8 cellular contexts compared by ENCODE assay signal in the genomic region with DNA sequence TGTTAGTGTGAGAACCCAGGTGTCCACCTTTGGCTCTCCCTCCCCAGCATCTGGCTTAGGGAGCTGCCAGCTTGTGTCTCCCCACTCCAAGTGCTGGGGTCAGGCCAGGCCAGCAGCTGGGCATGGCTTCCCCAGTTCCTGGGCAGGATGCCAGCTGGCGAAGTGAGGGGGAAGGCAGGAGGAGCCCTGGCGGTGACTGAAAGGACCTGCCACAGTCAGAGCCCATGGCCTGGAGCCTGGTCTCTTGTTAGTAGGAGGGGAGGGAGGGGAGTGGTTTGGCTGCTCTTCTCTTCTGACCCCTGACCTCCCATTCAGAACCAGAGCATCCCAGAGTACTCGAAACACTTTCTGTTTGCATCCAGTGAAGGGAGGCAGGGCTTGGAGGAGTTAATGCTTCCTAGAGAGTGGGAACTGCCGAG. TPM values are rescaled to one million over a fixed set of nuclear protein-coding genes. Genes with fewer than 3 reads are reported as not detected.
DNase-seq lines count a peak whose midpoint lies in the region; ATAC-seq and TF ChIP-seq lines count a peak whose summit lies in the region.

No MANE protein-coding gene starts in this region.

- no peaks in the 10 kb centered on the region for H3K9me3 Mint-ChIP-seq in activated CD8-positive, alpha-beta T cell treated with anti-CD3 and anti-CD28 coated beads for 36 hours
- no peaks in the 10 kb centered on the region for H3K9me3 Mint-ChIP-seq in activated CD8-positive, alpha-beta T cell treated with anti-CD3 and anti-CD28 coated beads, Interleukin-2, amount 10 ng/mL, durations not matched to agents 7 days and 5 days (ENCODE audit: insufficient read depth)

- CTCF ChIA-PET in activated CD8-positive, alpha-beta T cell treated with anti-CD3 and anti-CD28 coated beads for 36 hours (lab: Charles Lee): interaction anchor here (1.0 to 1.1 kb wide), 3 partner anchors 18 to 152 kb away, joined by 3 to 4 read pairs (median 3); no protein-coding TSS in a partner anchor
- CTCF ChIA-PET in activated CD8-positive, alpha-beta T cell treated with anti-CD3 and anti-CD28 coated beads, Interleukin-2, amount 10 ng/mL, durations not matched to agents 7 days and 5 days (lab: Charles Lee): interaction anchor here (1.0 to 1.2 kb wide), 2 partner anchors 26 to 100 kb away, joined by 3 to 6 read pairs; no protein-coding TSS in a partner anchor

- no peak for TF ChIP-seq CTCF in activated CD8-positive, alpha-beta T cell treated with anti-CD3 and anti-CD28 coated beads for 36 hours (IDR thresholded peaks at IDR 0.05)
- peak; percentile 23 to 68 (median 41) for TF ChIP-seq CTCF in esophagus muscularis mucosa (IDR thresholded peaks at IDR 0.05)
- peak; percentile 46 to 83 (median 50) for TF ChIP-seq CTCF in transverse colon (IDR thresholded peaks at IDR 0.05)

- no peak overlapping the region for H3K4me3 Mint-ChIP-seq in activated CD8-positive, alpha-beta T cell treated with anti-CD3 and anti-CD28 coated beads for 36 hours
- H3K4me3 Mint-ChIP-seq in activated CD8-positive, alpha-beta T cell treated with anti-CD3 and anti-CD28 coated beads, Interleukin-2, amount 10 ng/mL, durations not matched to agents 7 days and 5 days: no peak overlapping the region

- TF ChIP-seq POLR2A in esophagus muscularis mucosa (IDR thresholded peaks at IDR 0.05; ENCODE audit: low read depth): no peak
- TF ChIP-seq POLR2A in transverse colon (IDR thresholded peaks at IDR 0.05): no peak

- DNase-seq in activated CD8-positive, alpha-beta T cell treated with anti-CD3 and anti-CD28 coated beads for 36 hours: peak; percentile 62
- DNase-seq in activated CD8-positive, alpha-beta T cell treated with anti-CD3 and anti-CD28 coated beads, Interleukin-2, amount 10 ng/mL, durations not matched to agents 7 days and 5 days: no peak
- DNase-seq in NCI-H345 (lab: John Stamatoyannopoulos, UW): peak; percentile 87
- DNase-seq in activated T-cell treated with anti-CD3 and anti-CD28 coated beads, Interleukin-2, amount 50 U/mL, for 1 hour: peak; percentile 40
- DNase-seq in esophagus muscularis mucosa (ENCODE audit: extremely low spot score): peak; percentile 96
- peak; percentile 96 for DNase-seq in transverse colon
- DNase-seq in NAMALWA (ENCODE audit: low spot score): no peak

- peaks cover 36% of the 10 kb centered on the region for H3K36me3 Mint-ChIP-seq in activated CD8-positive, alpha-beta T cell treated with anti-CD3 and anti-CD28 coated beads for 36 hours (ENCODE audit: low read depth)
- H3K36me3 Mint-ChIP-seq in activated CD8-positive, alpha-beta T cell treated with anti-CD3 and anti-CD28 coated beads, Interleukin-2, amount 10 ng/mL, durations not matched to agents 7 days and 5 days (ENCODE audit: low read depth): peaks cover 36% of the 10 kb centered on the region

- H3K27me3 Mint-ChIP-seq in activated CD8-positive, alpha-beta T cell treated with anti-CD3 and anti-CD28 coated beads for 36 hours: no peaks in the 10 kb centered on the region
- H3K27me3 Mint-ChIP-seq in activated CD8-positive, alpha-beta T cell treated with anti-CD3 and anti-CD28 coated beads, Interleukin-2, amount 10 ng/mL, durations not matched to agents 7 days and 5 days (ENCODE audit: low read depth): no peaks in the 10 kb centered on the region

- intact Hi-C loops in activated CD8-positive, alpha-beta T cell treated with anti-CD3 and anti-CD28 coated beads for 36 hours (cut with micrococcal nuclease): loop anchor here (5.0 kb wide), 1 partner anchor 47 kb away; no protein-coding TSS in a partner anchor
- intact Hi-C loops in esophagus muscularis mucosa (cut with DNase I): no loop called here
- intact Hi-C loops in transverse colon (cut with DNase I; ENCODE audit: low total_unique reads): no loop called here

- H3K4me3 ChIP-seq in esophagus muscularis mucosa (peak overlapping the region; percentile 27 to 93 (median 86)), mucosa of rectum (ENCODE audit: low read length in 2 of 2) (peak overlapping the region; percentile 84 to 88), transverse colon (no peak overlapping the region)

- ATAC-seq in activated CD8-positive, alpha-beta T cell treated with anti-CD3 and anti-CD28 coated beads for 36 hours: no peak
- ATAC-seq in activated CD8-positive, alpha-beta T cell treated with anti-CD3 and anti-CD28 coated beads, Interleukin-2, amount 10 ng/mL, durations not matched to agents 7 days and 5 days: no peak

- in situ Hi-C loops in transverse colon (cut with MboI; ENCODE audit: low pct_ligation_motif_present in 1 of 4, low pct_unique_long_range_greater_than_20kb in 1 of 4, low sequenced_read_pairs in 3 of 4): no loop called here

- H3K27me3 ChIP-seq in esophagus muscularis mucosa (no peaks in the 10 kb centered on the region), mucosa of rectum (ENCODE audit: control insufficient read depth in 2 of 2, insufficient read depth in 2 of 2, low read length in 2 of 2) (no peaks in the 10 kb centered on the region), transverse colon (no peaks in the 10 kb centered on the region)

- H3K36me3 ChIP-seq in esophagus muscularis mucosa (peaks cover 7 to 35% (median 22%) of the 10 kb centered on the region in 4 donors), mucosa of rectum (ENCODE audit: control insufficient read depth in 2 of 2, insufficient read depth in 2 of 2, low read length in 2 of 2) (peaks cover 16 to 29% of the 10 kb centered on the region in 2 donors), transverse colon (peaks cover 0 to 12% (median 4%) of the 10 kb centered on the region in 4 donors)

- peak overlapping the region; percentile 90 to 96 (median 94) for H3K27ac ChIP-seq in esophagus muscularis mucosa (replicated peaks in 1 of 4)
- H3K27ac ChIP-seq in mucosa of rectum (ENCODE audit: low read depth in 2 of 2, low read length in 2 of 2): peak overlapping the region; percentile 91 to 96
- H3K27ac ChIP-seq in transverse colon: peak overlapping the region; percentile 93 to 99 (median 96)

- TF ChIP-seq EP300 in esophagus muscularis mucosa (IDR thresholded peaks at IDR 0.05): no peak
- no peak for TF ChIP-seq EP300 in transverse colon (IDR thresholded peaks at IDR 0.05; ENCODE audit: low read depth)

- H3K9me3 ChIP-seq in esophagus muscularis mucosa: no peaks in the 10 kb centered on the region
- no peaks in the 10 kb centered on the region for H3K9me3 ChIP-seq in mucosa of rectum (ENCODE audit: control insufficient read depth in 2 of 2, low read length in 2 of 2)
- H3K9me3 ChIP-seq in transverse colon: no peaks in the 10 kb centered on the region

- H3K9ac ChIP-seq in mucosa of rectum (ENCODE audit: low read depth in 1 of 2, low read length in 2 of 2): peak overlapping the region; percentile 70 to 82

- 2% methylated on average over 4 of the region's 4 CpGs for WGBS in esophagus muscularis mucosa
- 16% methylated on average over 3 of the region's 4 CpGs; no CpG with 5 or more reads in 1 of the 2 donors for WGBS in transverse colon (ENCODE audit: low coverage in 1 of 2), 2 donors

- H3K4me1 Mint-ChIP-seq in activated CD8-positive, alpha-beta T cell treated with anti-CD3 and anti-CD28 coated beads for 36 hours (ENCODE audit: low read depth): peaks cover 10% of the 10 kb centered on the region
- peaks cover 8% of the 10 kb centered on the region for H3K4me1 Mint-ChIP-seq in activated CD8-positive, alpha-beta T cell treated with anti-CD3 and anti-CD28 coated beads, Interleukin-2, amount 10 ng/mL, durations not matched to agents 7 days and 5 days (ENCODE audit: low read depth)

- no peak overlapping the region for H3K27ac Mint-ChIP-seq in activated CD8-positive, alpha-beta T cell treated with anti-CD3 and anti-CD28 coated beads for 36 hours
- no peak overlapping the region for H3K27ac Mint-ChIP-seq in activated CD8-positive, alpha-beta T cell treated with anti-CD3 and anti-CD28 coated beads, Interleukin-2, amount 10 ng/mL, durations not matched to agents 7 days and 5 days

- POLR2A ChIA-PET in activated CD8-positive, alpha-beta T cell treated with anti-CD3 and anti-CD28 coated beads for 36 hours (lab: Charles Lee): interaction anchor here (1.0 to 1.8 kb wide), 3 partner anchors 9 to 101 kb away, joined by 3 to 9 read pairs (median 5); no protein-coding TSS in a partner anchor
- POLR2A ChIA-PET in activated CD8-positive, alpha-beta T cell treated with anti-CD3 and anti-CD28 coated beads, Interleukin-2, amount 10 ng/mL, durations not matched to agents 7 days and 5 days (lab: Charles Lee): interaction anchor here (1.1 kb wide), 1 partner anchor 13 kb away, joined by 3 read pairs; no protein-coding TSS in a partner anchor

- peaks cover 44 to 60% (median 55%) of the 10 kb centered on the region in 4 donors for H3K4me1 ChIP-seq in esophagus muscularis mucosa
- peaks cover 38 to 43% of the 10 kb centered on the region in 2 donors for H3K4me1 ChIP-seq in mucosa of rectum (ENCODE audit: control insufficient read depth in 2 of 2, insufficient read depth in 2 of 2, low read length in 2 of 2)
- H3K4me1 ChIP-seq in transverse colon: peaks cover 31 to 45% (median 42%) of the 10 kb centered on the region in 4 donors

RNA-seq across cellular contexts. Expression of gene CHD3, which starts 0.6 kb away (rescaled TPM):
- total RNA-seq in activated CD8-positive, alpha-beta T cell treated with anti-CD3 and anti-CD28 coated beads for 36 hours: 100 to 1,000 TPM; 130 to 139 TPM
- 100 to 1,000 TPM; 125 to 129 TPM for total RNA-seq in activated CD8-positive, alpha-beta T cell treated with anti-CD3 and anti-CD28 coated beads, Interleukin-2, amount 10 ng/mL, durations not matched to agents 7 days and 5 days
- 100 to 1,000 TPM in 3 of 4 donors, 10 to 100 TPM in 1; 82.7 to 139 (median 111) TPM for total RNA-seq in esophagus muscularis mucosa
- 10 to 100 TPM; 53.0 to 71.6 (median 62.0) TPM for total RNA-seq in transverse colon

RNA-seq across cellular contexts. Expression of gene RNF227, which starts 26.9 kb away (rescaled TPM):
- total RNA-seq in activated CD8-positive, alpha-beta T cell treated with anti-CD3 and anti-CD28 coated beads for 36 hours: 1 to 10 TPM; 5.1 to 5.2 TPM
- total RNA-seq in activated CD8-positive, alpha-beta T cell treated with anti-CD3 and anti-CD28 coated beads, Interleukin-2, amount 10 ng/mL, durations not matched to agents 7 days and 5 days: 1 to 10 TPM; 4.2 TPM
- total RNA-seq in esophagus muscularis mucosa (10 to 100 TPM in 1 of 4 donors, 1 to 10 TPM in 3; 2.1 to 29.2 (median 5.7) TPM), transverse colon (1 to 10 TPM in 2 of 4 donors, under 1 TPM in 1, not detected in 1; 0.75 to 3.4 (median 2.7) TPM)

RNA-seq across cellular contexts. Expression of gene CYB5D1, which starts 31.4 kb away (rescaled TPM):
- 10 to 100 TPM; 13.5 to 16.2 TPM for total RNA-seq in activated CD8-positive, alpha-beta T cell treated with anti-CD3 and anti-CD28 coated beads for 36 hours
- 10 to 100 TPM in 1 of 2 experiments, 1 to 10 TPM in 1; 9.8 to 11.2 TPM for total RNA-seq in activated CD8-positive, alpha-beta T cell treated with anti-CD3 and anti-CD28 coated beads, Interleukin-2, amount 10 ng/mL, durations not matched to agents 7 days and 5 days
- 10 to 100 TPM; 11.6 to 14.9 (median 12.0) TPM for total RNA-seq in esophagus muscularis mucosa
- total RNA-seq in transverse colon: 10 to 100 TPM in 1 of 4 donors, 1 to 10 TPM in 2, not detected in 1; 4.9 to 50.4 (median 9.6) TPM

RNA-seq across cellular contexts. Expression of gene NAA38, which starts 31.8 kb away (rescaled TPM):
- total RNA-seq in activated CD8-positive, alpha-beta T cell treated with anti-CD3 and anti-CD28 coated beads for 36 hours: 10 to 100 TPM; 72.8 to 77.2 TPM
- total RNA-seq in activated CD8-positive, alpha-beta T cell treated with anti-CD3 and anti-CD28 coated beads, Interleukin-2, amount 10 ng/mL, durations not matched to agents 7 days and 5 days: 10 to 100 TPM; 92.7 to 93.1 TPM
- total RNA-seq in esophagus muscularis mucosa (100 to 1,000 TPM in 2 of 4 donors, 10 to 100 TPM in 2; 61.4 to 110 (median 102) TPM), transverse colon (10 to 100 TPM; 59.8 to 95.3 (median 86.5) TPM)

RNA-seq across cellular contexts. Expression of gene TMEM88, which starts 34.3 kb away (rescaled TPM):
- 1 to 10 TPM; 2.4 to 2.9 TPM for total RNA-seq in activated CD8-positive, alpha-beta T cell treated with anti-CD3 and anti-CD28 coated beads for 36 hours
- total RNA-seq in activated CD8-positive, alpha-beta T cell treated with anti-CD3 and anti-CD28 coated beads, Interleukin-2, amount 10 ng/mL, durations not matched to agents 7 days and 5 days: 1 to 10 TPM in 1 of 2 experiments, under 1 TPM in 1; 0.87 to 1.2 TPM
- total RNA-seq in esophagus muscularis mucosa (10 to 100 TPM; 13.3 to 45.9 (median 42.5) TPM), transverse colon (10 to 100 TPM in 1 of 4 donors, 1 to 10 TPM in 3; 2.4 to 13.1 (median 6.8) TPM)

Comparison
In these comparisons a context has a peak if more than half of its experiments do, and no peak if none do; other contexts are left out.
1. DNase-seq: peak in activated CD8-positive, alpha-beta T cell treated with anti-CD3 and anti-CD28 coated beads for 36 hours (single experiment), NCI-H345 (single experiment), activated T-cell treated with anti-CD3 and anti-CD28 coated beads, Interleukin-2, amount 50 U/mL, for 1 hour (single experiment), esophagus muscularis mucosa (single experiment) and transverse colon (single experiment); none in activated CD8-positive, alpha-beta T cell treated with anti-CD3 and anti-CD28 coated beads, Interleukin-2, amount 10 ng/mL, durations not matched to agents 7 days and 5 days (single experiment) and NAMALWA (single experiment).
2. H3K4me3 ChIP-seq: peak in esophagus muscularis mucosa (4 of 4) and mucosa of rectum (2 of 2); none in transverse colon (0 of 4).
3. Peak in every context shown above with its lines, with median percentiles within 50 percentile points of each other: H3K27ac ChIP-seq.